In the genomic region with DNA sequence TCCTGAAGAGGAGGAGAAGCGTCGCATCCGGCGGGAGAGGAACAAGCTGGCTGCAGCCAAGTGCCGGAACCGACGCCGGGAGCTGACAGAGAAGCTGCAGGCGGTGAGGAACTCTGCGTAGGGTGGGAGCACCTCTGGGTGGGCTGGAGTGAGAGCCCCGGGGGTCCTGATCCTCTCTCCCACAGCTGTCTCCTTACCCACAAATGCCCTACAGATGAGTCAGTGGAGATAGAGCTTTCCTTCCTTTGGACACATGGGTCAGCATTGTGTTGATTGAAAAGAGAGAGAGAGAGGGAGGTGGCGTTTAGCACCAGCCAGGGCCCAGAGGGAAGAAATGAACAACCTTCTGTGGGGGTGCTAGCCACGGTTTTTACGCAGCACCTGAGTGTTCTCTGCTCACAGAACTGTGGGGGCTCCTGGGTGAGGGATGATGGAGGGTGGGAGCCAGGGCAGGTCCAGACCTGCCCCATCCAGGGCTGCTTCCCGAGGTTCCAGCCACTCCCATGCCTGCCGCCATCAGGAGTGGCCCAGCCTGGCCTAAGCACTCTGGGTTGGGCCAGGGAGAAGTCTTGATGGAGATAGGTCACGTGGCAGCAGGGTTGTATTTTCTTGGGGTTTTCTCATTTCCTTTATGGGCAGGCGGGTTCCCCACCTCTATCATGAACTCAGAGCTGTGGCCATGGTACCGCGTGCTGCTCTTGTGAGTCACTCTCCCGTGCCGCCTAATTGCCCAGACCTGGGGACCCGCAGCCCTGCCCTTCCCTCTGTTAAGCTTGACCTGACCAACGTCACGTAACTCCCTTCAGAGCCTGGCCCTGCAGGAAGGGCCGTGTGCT, we compare ENCODE assay signal across 8 cellular contexts. TPM values are rescaled to one million over a fixed set of nuclear protein-coding genes. Genes with fewer than 3 reads are reported as not detected.
DNase-seq lines count a peak whose midpoint lies in the region; ATAC-seq and TF ChIP-seq lines count a peak whose summit lies in the region.

No MANE protein-coding gene starts in this region.

- CTCF ChIA-PET in activated CD4-positive, alpha-beta T cell treated with anti-CD3 and anti-CD28 coated beads for 36 hours (lab: Charles Lee): interaction anchor here (0.8 to 2.1 kb wide), 4 partner anchors 16 to 726 kb away, joined by 3 to 6 read pairs (median 3); a partner anchor contains a TSS

- peaks cover 79% of the 10 kb centered on the region for H3K4me1 Mint-ChIP-seq in activated CD4-positive, alpha-beta T cell treated with anti-CD3 and anti-CD28 coated beads for 36 hours
- peaks cover 97% of the 10 kb centered on the region for H3K4me1 Mint-ChIP-seq in dendritic cell treated with granulocyte-macrophage colony-stimulating factor and Interleukin-4, amounts not matched to agents 40 ng/mL and 50 ng/mL, for 4 days (ENCODE audit: low read depth)

- peaks cover 94% of the 10 kb centered on the region for H3K36me3 Mint-ChIP-seq in activated CD4-positive, alpha-beta T cell treated with anti-CD3 and anti-CD28 coated beads for 36 hours (ENCODE audit: low read depth)
- H3K36me3 Mint-ChIP-seq in dendritic cell treated with granulocyte-macrophage colony-stimulating factor and Interleukin-4, amounts not matched to agents 40 ng/mL and 50 ng/mL, for 4 days (ENCODE audit: low read depth): no peaks in the 10 kb centered on the region

- H3K4me3 Mint-ChIP-seq in activated CD4-positive, alpha-beta T cell treated with anti-CD3 and anti-CD28 coated beads for 36 hours: peak overlapping the region; percentile 20
- H3K4me3 Mint-ChIP-seq in dendritic cell treated with granulocyte-macrophage colony-stimulating factor and Interleukin-4, amounts not matched to agents 40 ng/mL and 50 ng/mL, for 4 days: peak overlapping the region; percentile 11

- no peak overlapping the region for H3K4me3 ChIP-seq in skin epidermis

- DNase-seq in GM13977 (ENCODE audit: low spot score): peak; percentile 40
- DNase-seq in activated CD4-positive, alpha-beta T cell treated with anti-CD3 and anti-CD28 coated beads for 36 hours: peak; percentile 84
- DNase-seq in medulla oblongata (ENCODE audit: extremely low spot score): no peak
- DNase-seq in SHP77 treated with DMSO at 0.1 percent for 48 hours (lab: John Stamatoyannopoulos, UW): no peak

- in situ Hi-C loops in GM13977 (cut with MboI; ENCODE audit: low pct_unique_long_range_greater_than_20kb, low sequenced_read_pairs, unreplicated experiment): loop anchor here (25.0 kb wide), 1 partner anchor 647 kb away; a partner anchor contains a TSS

- H3K27ac ChIP-seq in skin epidermis: peak overlapping the region in 16 of 21 experiments; percentile 2 to 86 (median 57)

- H3K27ac Mint-ChIP-seq in activated CD4-positive, alpha-beta T cell treated with anti-CD3 and anti-CD28 coated beads for 36 hours: peak overlapping the region; percentile 82
- H3K27ac Mint-ChIP-seq in dendritic cell treated with granulocyte-macrophage colony-stimulating factor and Interleukin-4, amounts not matched to agents 40 ng/mL and 50 ng/mL, for 4 days: peak overlapping the region; percentile 87

- ATAC-seq in activated CD4-positive, alpha-beta T cell treated with anti-CD3 and anti-CD28 coated beads for 36 hours: peak; percentile 69
- ATAC-seq in HG03039 (IDR thresholded peaks at IDR 0.05; ENCODE audit: unreplicated experiment) (no peak), HG03457 (IDR thresholded peaks at IDR 0.05; ENCODE audit: unreplicated experiment) (no peak)

- H3K9me3 Mint-ChIP-seq in activated CD4-positive, alpha-beta T cell treated with anti-CD3 and anti-CD28 coated beads for 36 hours (ENCODE audit: low read depth): no peaks in the 10 kb centered on the region
- H3K9me3 Mint-ChIP-seq in dendritic cell treated with granulocyte-macrophage colony-stimulating factor and Interleukin-4, amounts not matched to agents 40 ng/mL and 50 ng/mL, for 4 days: no peaks in the 10 kb centered on the region

- no peaks in the 10 kb centered on the region for H3K27me3 Mint-ChIP-seq in activated CD4-positive, alpha-beta T cell treated with anti-CD3 and anti-CD28 coated beads for 36 hours
- no peaks in the 10 kb centered on the region for H3K27me3 Mint-ChIP-seq in dendritic cell treated with granulocyte-macrophage colony-stimulating factor and Interleukin-4, amounts not matched to agents 40 ng/mL and 50 ng/mL, for 4 days

- POLR2A ChIA-PET in activated CD4-positive, alpha-beta T cell treated with anti-CD3 and anti-CD28 coated beads for 36 hours (lab: Charles Lee): interaction anchor here (0.6 to 1.4 kb wide), 2 partner anchors 14 to 17 kb away, joined by 4 to 9 read pairs; no protein-coding TSS in a partner anchor

- intact Hi-C loops in activated CD4-positive, alpha-beta T cell treated with anti-CD3 and anti-CD28 coated beads for 36 hours (cut with DNase I, micrococcal nuclease): loop anchor here (1.0 kb wide), 2 partner anchors 16 to 41 kb away; no protein-coding TSS in a partner anchor
- intact Hi-C loops in dendritic cell treated with granulocyte-macrophage colony-stimulating factor and Interleukin-4, amounts not matched to agents 40 ng/mL and 50 ng/mL, for 4 days (cut with micrococcal nuclease): loop anchor here (5.0 kb wide), 1 partner anchor 43 kb away; no protein-coding TSS in a partner anchor

- no peak for TF ChIP-seq CTCF in GM13977 (IDR thresholded peaks at IDR 0.05; ENCODE audit: extremely low read depth, insufficient read depth, missing control alignments)

RNA-seq across cellular contexts. Expression of a gene that starts 16.3 kb away (rescaled TPM):
- total RNA-seq in activated CD4-positive, alpha-beta T cell treated with anti-CD3 and anti-CD28 coated beads for 36 hours: 100 to 1,000 TPM; 135 to 225 TPM

Comparison
In these comparisons a context has a peak if more than half of its experiments do, and no peak if none do; other contexts are left out.
1. DNase-seq: peak in GM13977 (single experiment) and activated CD4-positive, alpha-beta T cell treated with anti-CD3 and anti-CD28 coated beads for 36 hours (single experiment); none in medulla oblongata (single experiment) and SHP77 treated with DMSO at 0.1 percent for 48 hours (single experiment).